In the genomic region with DNA sequence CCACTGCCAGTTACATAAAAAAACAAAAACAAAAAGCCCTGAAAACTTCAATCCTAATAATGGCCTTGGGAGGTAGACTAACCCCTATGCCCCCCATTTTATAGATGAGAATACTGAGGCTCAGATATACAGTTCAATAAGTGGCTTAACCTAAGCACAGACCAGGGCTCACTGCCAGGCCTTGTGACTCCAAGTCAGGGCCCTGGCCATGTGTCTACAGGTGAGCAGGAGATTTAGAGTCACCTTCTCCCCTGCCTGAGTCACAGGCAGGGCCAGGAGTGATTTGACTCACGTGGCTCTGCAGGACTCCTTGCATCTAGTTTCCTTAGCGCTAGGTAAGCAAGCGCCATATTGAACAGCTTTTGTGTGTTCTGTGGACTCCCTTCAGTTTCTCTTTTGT, we compare ENCODE assay signal across 20 cellular contexts.
"Had no signal": no experiment of that assay in that cellular context is flagged by ENCODE, and none has a peak within 500 bp of the region (broad histone marks: within the 10 kb centered on the region; RNA-seq: fewer than 3 reads in every experiment).

No MANE protein-coding gene starts in this region.

- H3K9me3 Mint-ChIP-seq: activated T-helper 1 cell treated with anti-CD3 and anti-CD28 coated beads, Interleukin-12 subunit alpha, Interleukin-12 subunit beta, Interleukin-2, Interleukin-4 antibody, amounts not matched to agents 30 ng/mL and 10 ng/mL and 1 ng/mL, durations not matched to agents 14 hours and 24 hours and 36 hours; central memory CD8-positive, alpha-beta T cell; natural killer cell treated with Interleukin-12 subunit alpha and Interleukin-12 subunit beta and Interleukin-15 and Interleukin-18, amount 100 ng/mL, for 72 hours; T-helper 2 cell treated with Interferon-gamma antibody and Interleukin-4, amounts not matched to agents 5 μg/mL and 100 μg/mL, for 36 hours; WTC11 had no signal

- H3K4me1 Mint-ChIP-seq: central memory CD8-positive, alpha-beta T cell had no signal

- H3K9me3 ChIP-seq: gastroesophageal sphincter, heart right ventricle, sigmoid colon, SK-N-SH, transverse colon, vagina had no signal

- ATAC-seq: gastroesophageal sphincter, heart right ventricle, left ventricle myocardium superior, WTC11 had no signal

- H3K36me3 ChIP-seq: sigmoid colon, transverse colon, vagina had no signal

- H3K27ac Mint-ChIP-seq: activated T-helper 1 cell treated with anti-CD3 and anti-CD28 coated beads, Interleukin-12 subunit alpha, Interleukin-12 subunit beta, Interleukin-2, Interleukin-4 antibody, amounts not matched to agents 30 ng/mL and 10 ng/mL and 1 ng/mL, durations not matched to agents 14 hours and 24 hours and 36 hours; T-helper 2 cell treated with Interferon-gamma antibody and Interleukin-4, amounts not matched to agents 5 μg/mL and 100 μg/mL, for 36 hours; WTC11 had no signal

- H3K4me3 Mint-ChIP-seq: activated T-helper 1 cell treated with anti-CD3 and anti-CD28 coated beads, Interleukin-12 subunit alpha, Interleukin-12 subunit beta, Interleukin-2, Interleukin-4 antibody, amounts not matched to agents 30 ng/mL and 10 ng/mL and 1 ng/mL, durations not matched to agents 14 hours and 24 hours and 36 hours; brain; central memory CD8-positive, alpha-beta T cell; natural killer cell treated with Interleukin-12 subunit alpha and Interleukin-12 subunit beta and Interleukin-15 and Interleukin-18, amount 100 ng/mL, for 72 hours; T-helper 2 cell treated with Interferon-gamma antibody and Interleukin-4, amounts not matched to agents 5 μg/mL and 100 μg/mL, for 36 hours; WTC11 had no signal

- H3K27ac ChIP-seq: coronary artery, gastroesophageal sphincter, heart right ventricle, sigmoid colon, transverse colon, vagina had no signal

- H3K27me3 Mint-ChIP-seq: central memory CD8-positive, alpha-beta T cell had no signal

- H3K4me2 ChIP-seq: SK-N-SH had no signal

- DNase-seq: activated CD4-positive, alpha-beta T cell treated with anti-CD3 and anti-CD28 coated beads for 4 hours; activated CD8-positive, alpha-beta memory T cell treated with anti-CD3 and anti-CD28 coated beads for 24 hours; anterior cingulate cortex; heart right ventricle; kidney glomerular epithelial cell; left ventricle myocardium superior; sigmoid colon; SK-N-SH; stimulated activated naive CD4-positive, alpha-beta T cell treated with Interleukin-2 at 50 U/mL for 16 hours; transverse colon had no signal

- H3K4me3 ChIP-seq: coronary artery, gastroesophageal sphincter, heart right ventricle, sigmoid colon, transverse colon, vagina had no signal

- FAIRE-seq: endometrium had no signal

- H3K27me3 ChIP-seq: gastroesophageal sphincter, heart right ventricle, sigmoid colon, transverse colon, vagina had no signal

- H3K36me3 Mint-ChIP-seq: brain; natural killer cell treated with Interleukin-12 subunit alpha and Interleukin-12 subunit beta and Interleukin-15 and Interleukin-18, amount 100 ng/mL, for 72 hours; WTC11 had no signal

- H3K9ac ChIP-seq: SK-N-SH had no signal
